Comparison of ENCODE assay signal across 8 cellular contexts in genomic region chr10:124354411-124355382, GRCh38.
DNase-seq lines count a peak whose midpoint lies in the region; ATAC-seq and TF ChIP-seq lines count a peak whose summit lies in the region.

No MANE protein-coding gene starts in this region.

- peak overlapping the region; percentile 62 for H2AFZ ChIP-seq in OCI-LY3 (ENCODE audit: low read depth, low read length)
- peak overlapping the region; percentile 26 for H2AFZ ChIP-seq in smooth muscle cell (ENCODE audit: low read depth)

- H3F3A ChIP-seq in smooth muscle cell (ENCODE audit: low read depth), result peaks cover 6% of the 10 kb centered on the region

- H3K4me3 Mint-ChIP-seq in activated naive CD8-positive, alpha-beta T cell treated with anti-CD3 and anti-CD28 coated beads, Interleukin-2, amount 50 U/mL, for 24 hours, result peak overlapping the region; percentile 77

- peaks cover 7% of the 10 kb centered on the region for H3K9me3 Mint-ChIP-seq in activated naive CD8-positive, alpha-beta T cell treated with anti-CD3 and anti-CD28 coated beads, Interleukin-2, amount 50 U/mL, for 24 hours

- ATAC-seq in HG02798 (IDR thresholded peaks at IDR 0.05; ENCODE audit: poor library complexity, unreplicated experiment) (peak; percentile 73), GM21447 (IDR thresholded peaks at IDR 0.05; ENCODE audit: unreplicated experiment) (no peak), GM19455 (IDR thresholded peaks at IDR 0.05; ENCODE audit: unreplicated experiment) (no peak)
- peak; percentile 88 for ATAC-seq in activated naive CD8-positive, alpha-beta T cell treated with anti-CD3 and anti-CD28 coated beads, Interleukin-2, amount 50 U/mL, for 24 hours

- H3K27ac Mint-ChIP-seq in activated naive CD8-positive, alpha-beta T cell treated with anti-CD3 and anti-CD28 coated beads, Interleukin-2, amount 50 U/mL, for 24 hours, result peak overlapping the region; percentile 74

- no peaks in the 10 kb centered on the region for H3K9me3 ChIP-seq in OCI-LY3 (ENCODE audit: insufficient read depth, low read length)
- H3K9me3 ChIP-seq in iPS-18a (ENCODE audit: control insufficient read depth, low read depth, low read length), result no peaks in the 10 kb centered on the region
- no peaks in the 10 kb centered on the region for H3K9me3 ChIP-seq in smooth muscle cell (replicated peaks; ENCODE audit: low read depth)

- H3K9ac ChIP-seq in OCI-LY3 (ENCODE audit: low read length) (peak overlapping the region; percentile 36), iPS-18a (ENCODE audit: low read length) (peak overlapping the region; percentile 0), smooth muscle cell (ENCODE audit: low read depth) (no peak overlapping the region)

- H3K36me3 Mint-ChIP-seq in activated naive CD8-positive, alpha-beta T cell treated with anti-CD3 and anti-CD28 coated beads, Interleukin-2, amount 50 U/mL, for 24 hours (ENCODE audit: low read depth), result no peaks in the 10 kb centered on the region

- H3K79me2 ChIP-seq in OCI-LY3 (ENCODE audit: low read length), result no peaks in the 10 kb centered on the region
- no peaks in the 10 kb centered on the region for H3K79me2 ChIP-seq in smooth muscle cell (ENCODE audit: low read depth)

- H3K4me1 Mint-ChIP-seq in activated naive CD8-positive, alpha-beta T cell treated with anti-CD3 and anti-CD28 coated beads, Interleukin-2, amount 50 U/mL, for 24 hours, result peaks cover 7% of the 10 kb centered on the region

- H3K4me2 ChIP-seq in OCI-LY3 (ENCODE audit: low read length) (peak overlapping the region; percentile 63), smooth muscle cell (peak overlapping the region; percentile 64)

- 25% methylated on average over 29 of the region's 29 CpGs for WGBS in smooth muscle cell (ENCODE audit: low lambda C conversion rate)

- H3K4me3 ChIP-seq in OCI-LY3 (ENCODE audit: low read length), result peak overlapping the region; percentile 67
- peak overlapping the region; percentile 55 for H3K4me3 ChIP-seq in iPS-18a (ENCODE audit: low read length)
- peak overlapping the region; percentile 28 for H3K4me3 ChIP-seq in smooth muscle cell

- H3K27me3 ChIP-seq in OCI-LY3 (ENCODE audit: low read depth, low read length) (no peaks in the 10 kb centered on the region), iPS-18a (ENCODE audit: control insufficient read depth, insufficient read depth, low read length) (peaks cover 6% of the 10 kb centered on the region), smooth muscle cell (ENCODE audit: low read depth) (no peaks in the 10 kb centered on the region)

- no peaks in the 10 kb centered on the region for H4K20me1 ChIP-seq in OCI-LY3 (ENCODE audit: insufficient read depth, low read length)
- H4K20me1 ChIP-seq in smooth muscle cell (ENCODE audit: low read depth), result no peaks in the 10 kb centered on the region

- H3K4me1 ChIP-seq in OCI-LY3 (ENCODE audit: low read length), result no peaks in the 10 kb centered on the region
- H3K4me1 ChIP-seq in iPS-18a (ENCODE audit: control insufficient read depth, low read depth, low read length), result peaks cover 12% of the 10 kb centered on the region
- H3K4me1 ChIP-seq in smooth muscle cell (ENCODE audit: low read depth), result peaks cover 8% of the 10 kb centered on the region

- no peaks in the 10 kb centered on the region for H3K27me3 Mint-ChIP-seq in activated naive CD8-positive, alpha-beta T cell treated with anti-CD3 and anti-CD28 coated beads, Interleukin-2, amount 50 U/mL, for 24 hours

- H3K27ac ChIP-seq in OCI-LY3 (ENCODE audit: low read length), result no peak overlapping the region
- H3K27ac ChIP-seq in iPS-18a (ENCODE audit: low read length), result no peak overlapping the region
- peak overlapping the region; percentile 34 for H3K27ac ChIP-seq in smooth muscle cell (ENCODE audit: low read depth)

- peak; percentile 34 for DNase-seq in GM04504 (ENCODE audit: low read depth)
- peak; percentile 46 for DNase-seq in activated naive CD8-positive, alpha-beta T cell treated with anti-CD3 and anti-CD28 coated beads, Interleukin-2, amount 50 U/mL, for 24 hours
- no peak for DNase-seq in smooth muscle cell (lab: John Stamatoyannopoulos, UW; ENCODE audit: unreplicated experiment)

- TF ChIP-seq CTCF in OCI-LY3 (IDR thresholded peaks at IDR 0.05; ENCODE audit: low read depth, low read length) (no peak), smooth muscle cell (IDR thresholded peaks at IDR 0.05; ENCODE audit: borderline replicate concordance, insufficient read depth, poor library complexity, severe bottlenecking) (no peak)

- no peaks in the 10 kb centered on the region for H3K36me3 ChIP-seq in OCI-LY3 (replicated peaks; ENCODE audit: low read depth, low read length)
- H3K36me3 ChIP-seq in iPS-18a (ENCODE audit: control insufficient read depth, low read depth, low read length), result no peaks in the 10 kb centered on the region
- no peaks in the 10 kb centered on the region for H3K36me3 ChIP-seq in smooth muscle cell (ENCODE audit: low read depth)

Comparison
In these comparisons a context has a peak if more than half of its experiments do, and no peak if none do; other contexts are left out.
1. ATAC-seq: peak in HG02798 (single experiment) and activated naive CD8-positive, alpha-beta T cell treated with anti-CD3 and anti-CD28 coated beads, Interleukin-2, amount 50 U/mL, for 24 hours (single experiment); none in GM21447 (single experiment) and GM19455 (single experiment).
2. Peak in every context shown above with its lines, with median percentiles within 50 percentile points of each other: H3K4me3 ChIP-seq.